8 cellular contexts compared by ENCODE assay signal in the genomic region with DNA sequence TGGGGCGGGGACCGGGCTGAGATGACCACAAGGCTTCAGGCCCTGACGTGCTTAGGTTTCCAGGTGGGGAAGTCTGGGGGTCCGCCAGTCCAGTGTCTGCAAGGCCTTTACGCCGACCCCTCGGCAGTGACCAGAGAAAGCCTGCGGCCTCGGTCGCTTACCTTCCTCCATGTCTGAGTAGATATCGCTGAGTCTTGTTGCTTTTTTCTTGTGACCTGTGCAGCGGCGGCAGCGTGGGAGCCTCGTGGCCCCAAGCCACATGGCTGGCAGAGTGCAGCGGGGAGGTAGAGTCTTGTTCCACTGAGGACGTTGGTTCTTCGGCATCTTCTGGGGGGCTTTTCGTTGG. TPM values are rescaled to one million over a fixed set of nuclear protein-coding genes. Genes with fewer than 3 reads are reported as not detected.
A peak's percentile ranks its signal among the peaks of the same experiment; 100 is the strongest.
DNase-seq lines count a peak whose midpoint lies in the region; ATAC-seq and TF ChIP-seq lines count a peak whose summit lies in the region.

No MANE protein-coding gene starts in this region.

- intact Hi-C loops in cardiac septum (cut with DNase I), result loop anchor here (5.0 kb wide), 1 partner anchor 270 kb away; the partner anchor contains the start of gene FBXL15
- intact Hi-C loops in Right ventricle myocardium superior (cut with DNase I), result no loop called here
- intact Hi-C loops in heart right ventricle (cut with DNase I), result loop anchor here in 3 of 10 donors (1.0 kb wide), 1 partner anchor 20 kb away; no protein-coding TSS in a partner anchor

- TF ChIP-seq CTCF in heart right ventricle (IDR thresholded peaks at IDR 0.05) (no peak), smooth muscle cell (IDR thresholded peaks at IDR 0.05; ENCODE audit: borderline replicate concordance, insufficient read depth, poor library complexity, severe bottlenecking) (no peak)

- H3K4me3 ChIP-seq in heart right ventricle (peak overlapping the region; percentile 71 to 96 (median 84)), smooth muscle cell (peak overlapping the region; percentile 86)

- H3K4me1 ChIP-seq in heart right ventricle (peaks cover 4 to 33% (median 22%) of the 10 kb centered on the region in 9 donors), smooth muscle cell (ENCODE audit: low read depth) (peaks cover 5% of the 10 kb centered on the region)

- H3K27ac ChIP-seq in heart right ventricle (peak overlapping the region; percentile 46 to 94 (median 89)), smooth muscle cell (ENCODE audit: low read depth) (peak overlapping the region; percentile 97)

- H3K36me3 Mint-ChIP-seq in activated T-cell treated with anti-CD3 and anti-CD28 coated beads, Interleukin-2, amount 50 U/mL, for 4 hours (ENCODE audit: insufficient read depth), result peaks cover 72% of the 10 kb centered on the region

- no peaks in the 10 kb centered on the region for H3K9me3 Mint-ChIP-seq in activated T-cell treated with anti-CD3 and anti-CD28 coated beads, Interleukin-2, amount 50 U/mL, for 4 hours

- H2AFZ ChIP-seq in smooth muscle cell (ENCODE audit: low read depth), result peak overlapping the region; percentile 11

- DNase-seq in cardiac septum (ENCODE audit: low spot score) (peak; percentile 81), Right ventricle myocardium superior (no peak), heart right ventricle (no peak), smooth muscle cell (lab: John Stamatoyannopoulos, UW; ENCODE audit: unreplicated experiment) (no peak), OCI-M2 (lab: John Stamatoyannopoulos, UW; ENCODE audit: unreplicated experiment) (no peak)
- peak; percentile 56 for DNase-seq in activated T-cell treated with anti-CD3 and anti-CD28 coated beads, Interleukin-2, amount 50 U/mL, for 4 hours

- peaks cover 37% of the 10 kb centered on the region for H3F3A ChIP-seq in smooth muscle cell (ENCODE audit: low read depth)

- no peaks in the 10 kb centered on the region for H3K27me3 Mint-ChIP-seq in activated T-cell treated with anti-CD3 and anti-CD28 coated beads, Interleukin-2, amount 50 U/mL, for 4 hours (ENCODE audit: low read depth)

- peak overlapping the region; percentile 94 for H3K9ac ChIP-seq in smooth muscle cell (ENCODE audit: low read depth)

- H3K4me2 ChIP-seq in smooth muscle cell, result peak overlapping the region; percentile 93

- peaks cover 45% of the 10 kb centered on the region for H3K4me1 Mint-ChIP-seq in activated T-cell treated with anti-CD3 and anti-CD28 coated beads, Interleukin-2, amount 50 U/mL, for 4 hours (ENCODE audit: low read depth)

- H3K4me3 Mint-ChIP-seq in activated T-cell treated with anti-CD3 and anti-CD28 coated beads, Interleukin-2, amount 50 U/mL, for 4 hours, result peak overlapping the region; percentile 93

- peaks cover 0 to 70% (median 28%) of the 10 kb centered on the region in 9 donors for H3K36me3 ChIP-seq in heart right ventricle
- H3K36me3 ChIP-seq in smooth muscle cell (ENCODE audit: low read depth), result peaks cover 4% of the 10 kb centered on the region

- no peaks in the 10 kb centered on the region for H3K9me3 ChIP-seq in heart right ventricle
- no peaks in the 10 kb centered on the region for H3K9me3 ChIP-seq in smooth muscle cell (replicated peaks; ENCODE audit: low read depth)

- WGBS in heart right ventricle, 2 donors, result 0% methylated on average over 19 of the region's 19 CpGs
- 3% methylated on average over 19 of the region's 19 CpGs for WGBS in smooth muscle cell (ENCODE audit: low lambda C conversion rate)

- ATAC-seq in Right ventricle myocardium superior (ENCODE audit: poor library complexity), result no peak
- peak; percentile 25 for ATAC-seq in HG03520 (IDR thresholded peaks at IDR 0.05; ENCODE audit: unreplicated experiment)
- ATAC-seq in activated T-cell treated with anti-CD3 and anti-CD28 coated beads, Interleukin-2, amount 50 U/mL, for 4 hours, result peak; percentile 44 to 45
- ATAC-seq in heart right ventricle, result peak in 5 of 8 donors; percentile 2 to 26 (median 15)
- no peak for ATAC-seq in HG03139 (IDR thresholded peaks at IDR 0.05; ENCODE audit: unreplicated experiment)

- peaks cover 64% of the 10 kb centered on the region for H4K20me1 ChIP-seq in smooth muscle cell (ENCODE audit: low read depth)

- H3K79me2 ChIP-seq in smooth muscle cell (ENCODE audit: low read depth), result peaks cover 56% of the 10 kb centered on the region

- H3K27me3 ChIP-seq in heart right ventricle (no peaks in the 10 kb centered on the region), smooth muscle cell (ENCODE audit: low read depth) (no peaks in the 10 kb centered on the region)

RNA-seq across cellular contexts. Expression of gene NOLC1, which starts 0.3 kb away (rescaled TPM):
- total RNA-seq in cardiac septum (26.2 TPM), Right ventricle myocardium superior (22.8 TPM), heart right ventricle (10 to 100 TPM; 22.3 to 45.5 (median 29.0) TPM), smooth muscle cell (41.2 and 50.5 TPM in 2 replicates)
- total RNA-seq in activated T-cell treated with anti-CD3 and anti-CD28 coated beads, Interleukin-2, amount 50 U/mL, for 4 hours, result 100 to 1,000 TPM; 451 to 523 (median 461) TPM
- polyA plus RNA-seq in heart right ventricle (10 to 100 TPM in 1 of 2 donors, 1 to 10 TPM in 1; 8.6 to 24.0 TPM), smooth muscle cell (44.4 and 46.6 TPM in 2 replicates)

RNA-seq across cellular contexts. Expression of gene PPRC1, which starts 19.7 kb away (rescaled TPM):
- total RNA-seq in cardiac septum (23.8 TPM), Right ventricle myocardium superior (10.5 TPM), heart right ventricle (10 to 100 TPM; 10.6 to 22.7 (median 13.0) TPM), smooth muscle cell (22.2 and 38.1 TPM in 2 replicates)
- 100 to 1,000 TPM; 155 to 161 (median 156) TPM for total RNA-seq in activated T-cell treated with anti-CD3 and anti-CD28 coated beads, Interleukin-2, amount 50 U/mL, for 4 hours
- polyA plus RNA-seq in heart right ventricle (10 to 100 TPM; 14.1 to 14.9 TPM), smooth muscle cell (36.0 and 39.0 TPM in 2 replicates)

RNA-seq across cellular contexts. Expression of gene LDB1, which starts 32.4 kb away (rescaled TPM):
- 53.6 TPM for total RNA-seq in cardiac septum
- 56.2 TPM for total RNA-seq in Right ventricle myocardium superior
- total RNA-seq in activated T-cell treated with anti-CD3 and anti-CD28 coated beads, Interleukin-2, amount 50 U/mL, for 4 hours, result 10 to 100 TPM; 55.7 to 59.6 (median 56.2) TPM
- total RNA-seq in heart right ventricle, result 10 to 100 TPM; 39.2 to 63.8 (median 56.3) TPM
- 10 to 100 TPM; 21.9 to 22.9 TPM for polyA plus RNA-seq in heart right ventricle
- 52.5 and 56.3 TPM in 2 replicates for total RNA-seq in smooth muscle cell
- polyA plus RNA-seq in smooth muscle cell, result 34.4 and 42.9 TPM in 2 replicates

Comparison
In these comparisons a context has a peak if more than half of its experiments do, and no peak if none do; other contexts are left out.
1. DNase-seq: peak in cardiac septum (single experiment) and activated T-cell treated with anti-CD3 and anti-CD28 coated beads, Interleukin-2, amount 50 U/mL, for 4 hours (single experiment); none in Right ventricle myocardium superior (single experiment), heart right ventricle (0 of 2), smooth muscle cell (single experiment) and OCI-M2 (single experiment).
2. ATAC-seq: peak in HG03520 (single experiment), activated T-cell treated with anti-CD3 and anti-CD28 coated beads, Interleukin-2, amount 50 U/mL, for 4 hours (2 of 2) and heart right ventricle (5 of 8); none in Right ventricle myocardium superior (single experiment) and HG03139 (single experiment).